In the genomic region with DNA sequence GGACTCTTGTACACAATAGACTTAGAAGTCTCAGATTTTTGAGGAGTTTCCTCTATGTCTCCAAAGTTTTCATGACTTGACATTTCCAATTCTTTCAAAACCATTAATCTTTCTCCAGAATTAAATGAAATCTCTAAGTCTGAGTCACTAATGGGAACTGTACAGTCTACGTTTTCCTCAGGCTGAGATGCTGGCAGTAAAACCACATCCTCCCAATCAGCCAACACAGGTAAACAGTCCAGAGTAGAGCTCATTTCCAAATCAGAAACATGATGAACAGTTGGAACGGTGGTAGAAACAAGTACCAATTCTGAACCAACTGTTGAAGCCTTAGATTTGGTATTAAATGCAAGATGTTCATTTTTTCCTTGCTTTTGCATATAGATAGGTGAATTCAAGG, we compare ENCODE assay signal across 1 cellular context.
TF ChIP-seq lines count a peak whose summit lies in the region.

No MANE protein-coding gene starts in this region.

TF ChIP-seq in IMR-90, 13 proteins besides CTCF, POLR2A, EP300 and RAD21:
- TF ChIP-seq CHD1 (IDR thresholded peaks at IDR 0.05; ENCODE audit: low read depth, low read length) (no peak), NFE2L2 (IDR thresholded peaks at IDR 0.05; ENCODE audit: low read depth, low read length) (no peak)
